In the genomic region with DNA sequence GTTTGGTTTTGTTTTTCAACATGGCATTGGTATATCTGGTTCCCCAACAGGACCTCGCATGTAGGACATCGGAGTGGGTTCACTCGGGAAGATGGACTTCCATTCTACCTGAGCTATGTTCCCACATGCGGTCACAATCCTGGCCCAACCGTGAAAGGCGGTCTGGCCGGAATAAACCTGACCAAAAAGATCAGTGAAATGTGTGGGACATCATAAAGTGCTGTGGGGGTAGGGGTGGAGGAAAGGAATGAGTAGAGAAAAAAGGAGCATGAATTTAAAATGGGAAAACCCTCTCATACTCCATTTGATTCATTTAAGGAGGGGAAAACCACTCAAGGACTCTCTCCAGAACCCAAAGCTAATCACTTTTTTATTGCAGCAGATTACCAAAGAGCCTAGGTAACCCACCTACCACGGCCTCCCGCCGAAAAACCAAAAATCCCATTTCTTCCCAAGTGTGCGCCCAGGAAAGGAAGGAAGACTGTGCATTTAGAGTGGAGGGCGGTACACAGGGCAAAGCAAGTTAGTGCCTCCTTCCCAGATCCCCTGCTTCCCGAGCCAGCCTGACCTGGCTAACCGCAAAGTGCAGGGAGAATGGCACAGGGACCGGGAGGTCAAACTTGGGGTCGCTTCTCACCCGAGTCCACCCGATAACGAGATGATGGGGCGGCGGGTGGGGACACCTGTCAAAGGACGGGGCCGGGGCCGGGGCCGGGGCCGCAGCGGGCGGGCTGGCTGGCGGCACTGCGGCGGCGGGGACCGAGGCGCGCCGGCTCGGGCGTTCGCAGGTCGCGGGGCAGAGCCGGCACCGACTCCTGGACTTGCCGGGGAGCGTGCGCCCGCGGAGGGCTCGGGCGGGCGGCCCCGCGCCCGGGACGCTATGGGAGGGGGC, we compare ENCODE assay signal across 8 cellular contexts. TPM values are rescaled to one million over a fixed set of nuclear protein-coding genes. Genes with fewer than 3 reads are reported as not detected.
DNase-seq lines count a peak whose midpoint lies in the region; ATAC-seq and TF ChIP-seq lines count a peak whose summit lies in the region.

No MANE protein-coding gene starts in this region.

- DNase-seq in NCI-H2227 (lab: John Stamatoyannopoulos, UW; ENCODE audit: unreplicated experiment) (peak; percentile 31), NCI-H2227 treated with DMSO at 0.1 percent for 48 hours (lab: John Stamatoyannopoulos, UW) (no peak), hepatocyte (ENCODE audit: low spot score) (peak; percentile 14), skeletal muscle cell (ENCODE audit: low read depth) (no peak), midbrain (lab: John Stamatoyannopoulos, UW) (no peak), cortex of kidney (lab: John Stamatoyannopoulos, UW) (no peak)
- DNase-seq in activated T-helper 1 cell treated with anti-CD3 and anti-CD28 coated beads, Interleukin-12 subunit alpha, Interleukin-12 subunit beta, Interleukin-2, Interleukin-4 antibody, amounts not matched to agents 30 ng/mL and 10 ng/mL and 1 ng/mL, durations not matched to agents 14 hours and 24 hours and 36 hours (ENCODE audit: low spot score): no peak

- no peaks in the 10 kb centered on the region for H3K36me3 ChIP-seq in hepatocyte (replicated peaks; ENCODE audit: insufficient read depth, low read depth)

- no peak for ATAC-seq in HG02610 (IDR thresholded peaks at IDR 0.05; ENCODE audit: unreplicated experiment)

- no peaks in the 10 kb centered on the region for H3K9me3 Mint-ChIP-seq in activated T-helper 1 cell treated with anti-CD3 and anti-CD28 coated beads, Interleukin-12 subunit alpha, Interleukin-12 subunit beta, Interleukin-2, Interleukin-4 antibody, amounts not matched to agents 30 ng/mL and 10 ng/mL and 1 ng/mL, durations not matched to agents 14 hours and 24 hours and 36 hours

- H3K9me2 ChIP-seq in hepatocyte (replicated peaks; ENCODE audit: insufficient read depth): no peaks in the 10 kb centered on the region

- intact Hi-C loops in activated T-helper 1 cell treated with anti-CD3 and anti-CD28 coated beads, Interleukin-12 subunit alpha, Interleukin-12 subunit beta, Interleukin-2, Interleukin-4 antibody, amounts not matched to agents 30 ng/mL and 10 ng/mL and 1 ng/mL, durations not matched to agents 14 hours and 24 hours and 36 hours (cut with micrococcal nuclease): no loop called here

- peaks cover 63% of the 10 kb centered on the region for H3K27me3 Mint-ChIP-seq in activated T-helper 1 cell treated with anti-CD3 and anti-CD28 coated beads, Interleukin-12 subunit alpha, Interleukin-12 subunit beta, Interleukin-2, Interleukin-4 antibody, amounts not matched to agents 30 ng/mL and 10 ng/mL and 1 ng/mL, durations not matched to agents 14 hours and 24 hours and 36 hours (ENCODE audit: insufficient read depth)

- H2AFZ ChIP-seq in hepatocyte: peak overlapping the region; percentile 68

- H3K4me2 ChIP-seq in hepatocyte: peak overlapping the region; percentile 87

- peak overlapping the region; percentile 60 for H3K4me3 ChIP-seq in hepatocyte
- peak overlapping the region; percentile 45 for H3K4me3 ChIP-seq in skeletal muscle cell (ENCODE audit: low read depth, low read length)

- WGBS in hepatocyte (ENCODE audit: low lambda C conversion rate, missing lambda C conversion rate): 31% methylated on average over 21 of the region's 55 CpGs

- H3K4me1 ChIP-seq in hepatocyte (ENCODE audit: insufficient read depth): no peaks in the 10 kb centered on the region

- peaks cover 7% of the 10 kb centered on the region for H3K27me3 ChIP-seq in hepatocyte

- peaks cover 6% of the 10 kb centered on the region for H3K4me1 Mint-ChIP-seq in activated T-helper 1 cell treated with anti-CD3 and anti-CD28 coated beads, Interleukin-12 subunit alpha, Interleukin-12 subunit beta, Interleukin-2, Interleukin-4 antibody, amounts not matched to agents 30 ng/mL and 10 ng/mL and 1 ng/mL, durations not matched to agents 14 hours and 24 hours and 36 hours (ENCODE audit: low read depth)

- H4K20me1 ChIP-seq in hepatocyte (ENCODE audit: insufficient read depth, poor library complexity, severe bottlenecking): no peaks in the 10 kb centered on the region

- no peaks in the 10 kb centered on the region for H3K79me2 ChIP-seq in hepatocyte

- peak overlapping the region; percentile 75 for H3K4me3 Mint-ChIP-seq in activated T-helper 1 cell treated with anti-CD3 and anti-CD28 coated beads, Interleukin-12 subunit alpha, Interleukin-12 subunit beta, Interleukin-2, Interleukin-4 antibody, amounts not matched to agents 30 ng/mL and 10 ng/mL and 1 ng/mL, durations not matched to agents 14 hours and 24 hours and 36 hours

- H3K27ac ChIP-seq in hepatocyte: no peak overlapping the region

- TF ChIP-seq CTCF in hepatocyte (IDR thresholded peaks at IDR 0.05; ENCODE audit: poor library complexity): no peak

- H3K9me3 ChIP-seq in hepatocyte (ENCODE audit: low read depth): no peaks in the 10 kb centered on the region

- no peak overlapping the region for H3K27ac Mint-ChIP-seq in activated T-helper 1 cell treated with anti-CD3 and anti-CD28 coated beads, Interleukin-12 subunit alpha, Interleukin-12 subunit beta, Interleukin-2, Interleukin-4 antibody, amounts not matched to agents 30 ng/mL and 10 ng/mL and 1 ng/mL, durations not matched to agents 14 hours and 24 hours and 36 hours

- no peaks in the 10 kb centered on the region for H3K36me3 Mint-ChIP-seq in activated T-helper 1 cell treated with anti-CD3 and anti-CD28 coated beads, Interleukin-12 subunit alpha, Interleukin-12 subunit beta, Interleukin-2, Interleukin-4 antibody, amounts not matched to agents 30 ng/mL and 10 ng/mL and 1 ng/mL, durations not matched to agents 14 hours and 24 hours and 36 hours (ENCODE audit: low read depth)

RNA-seq across cellular contexts. Expression of a gene that starts 0.7 kb away (rescaled TPM):
- total RNA-seq in activated T-helper 1 cell treated with anti-CD3 and anti-CD28 coated beads, Interleukin-12 subunit alpha, Interleukin-12 subunit beta, Interleukin-2, Interleukin-4 antibody, amounts not matched to agents 30 ng/mL and 10 ng/mL and 1 ng/mL, durations not matched to agents 14 hours and 24 hours and 36 hours: not detected in 2 replicates
- 4.0 and 4.5 TPM in 2 replicates for total RNA-seq in hepatocyte
- 1.9 and 3.3 TPM in 2 replicates for polyA plus RNA-seq in hepatocyte

Comparison
In these comparisons a context has a peak if more than half of its experiments do, and no peak if none do; other contexts are left out.
1. DNase-seq: peak in NCI-H2227 (single experiment) and hepatocyte (single experiment); none in NCI-H2227 treated with DMSO at 0.1 percent for 48 hours (single experiment), activated T-helper 1 cell treated with anti-CD3 and anti-CD28 coated beads, Interleukin-12 subunit alpha, Interleukin-12 subunit beta, Interleukin-2, Interleukin-4 antibody, amounts not matched to agents 30 ng/mL and 10 ng/mL and 1 ng/mL, durations not matched to agents 14 hours and 24 hours and 36 hours (single experiment), skeletal muscle cell (single experiment), midbrain (single experiment) and cortex of kidney (single experiment).